21 cellular contexts compared by ENCODE assay signal in genomic region chr2:65371094-65371474, GRCh38.
DNase-seq lines count a peak whose midpoint lies in the region; ATAC-seq, FAIRE-seq and TF ChIP-seq lines count a peak whose summit lies in the region.
"Had no signal": no experiment of that assay in that cellular context is flagged by ENCODE, and none has a peak within 500 bp of the region (broad histone marks: within the 10 kb centered on the region; RNA-seq: fewer than 3 reads in every experiment).

No MANE protein-coding gene starts in this region.

- no peak for ATAC-seq in A549

- no peak for FAIRE-seq in A549 (lab: Jason Lieb, UNC)
- FAIRE-seq: endometrium had no signal

- WGBS in A549 (ENCODE audit: missing lambda C conversion rate) = 80% methylated on average over 2 of the region's 2 CpGs
- 98% methylated on average over 2 of the region's 2 CpGs; no CpG with 5 or more reads in 1 of the 2 experiments for WGBS in endodermal cell (ENCODE audit: insufficient coverage in 1 of 2, insufficient read length in 1 of 2), 2 experiments

- no peaks in the 10 kb centered on the region for H3K36me3 Mint-ChIP-seq in endodermal cell (ENCODE audit: low read depth)
- H3K36me3 Mint-ChIP-seq: mesothelial cell of epicardium had no signal

- H4K20me1 ChIP-seq in Loucy (ENCODE audit: insufficient read depth, low read length, poor library complexity, severe bottlenecking) (no peaks in the 10 kb centered on the region), osteoblast (ENCODE audit: insufficient read depth, low read length) (peaks cover 19% of the 10 kb centered on the region), MM.1S (ENCODE audit: insufficient read depth, low read length) (no peaks in the 10 kb centered on the region; the same call in 1 of the 2 replicates)

- no peak overlapping the region for H3K4me3 ChIP-seq in A549
- H3K4me3 ChIP-seq in Loucy (ENCODE audit: low read length, poor library complexity, severe bottlenecking) = peak overlapping the region; percentile 51
- no peak overlapping the region for H3K4me3 ChIP-seq in endodermal cell (ENCODE audit: low read length)
- H3K4me3 ChIP-seq in osteoblast (ENCODE audit: insufficient read depth, low read length) = no peak overlapping the region
- H3K4me3 ChIP-seq in A673 (ENCODE audit: low read depth, low read length, poor library complexity, severe bottlenecking) = no peak overlapping the region
- no peak overlapping the region for H3K4me3 ChIP-seq in MM.1S (ENCODE audit: low read length)
- H3K4me3 ChIP-seq: tibial artery had no signal

- H2AFZ ChIP-seq in Loucy (ENCODE audit: low read length) (no peak overlapping the region), osteoblast (ENCODE audit: low read length) (no peak overlapping the region), MM.1S (ENCODE audit: low read length) (no peak overlapping the region)

- H3K27ac ChIP-seq in A549 = 0 out of 6 replicates have a peak overlapping the region, but pooled peaks of 1 of the 2 experiments have one; percentile 1
- no peak overlapping the region for H3K27ac ChIP-seq in endodermal cell (ENCODE audit: low read depth, low read length)
- H3K27ac ChIP-seq in osteoblast (ENCODE audit: low read depth, low read length) = no peak overlapping the region
- H3K27ac ChIP-seq in A673 (ENCODE audit: low read depth, low read length, poor library complexity, severe bottlenecking) = no peak overlapping the region
- no peak overlapping the region for H3K27ac ChIP-seq in MM.1S (ENCODE audit: low read length)
- H3K27ac ChIP-seq: tibial artery had no signal

- CTCF ChIA-PET in A549 (lab: Yijun Ruan, JAX) = interaction anchor here (0.7 to 1.7 kb wide), 6 partner anchors 10 to 106 kb away, joined by 3 to 6 read pairs (median 3); no protein-coding TSS in a partner anchor
- CTCF ChIA-PET in A673 (lab: Charles Lee) = no interaction called here

- no peaks in the 10 kb centered on the region for H3K36me3 ChIP-seq in Loucy (ENCODE audit: insufficient read depth, low read length)
- H3K36me3 ChIP-seq in endodermal cell (ENCODE audit: control insufficient read depth, insufficient read depth, low read length) = peaks cover 13% of the 10 kb centered on the region
- no peaks in the 10 kb centered on the region for H3K36me3 ChIP-seq in osteoblast (ENCODE audit: insufficient read depth, low read length)
- no peaks in the 10 kb centered on the region for H3K36me3 ChIP-seq in A673 (ENCODE audit: insufficient read depth, low read length, poor library complexity, severe bottlenecking)
- no peaks in the 10 kb centered on the region for H3K36me3 ChIP-seq in MM.1S (replicated peaks; ENCODE audit: insufficient read depth, low read length)
- H3K36me3 ChIP-seq: tibial artery had no signal

- TF ChIP-seq POLR2A in A549 (IDR thresholded peaks at IDR 0.05; ENCODE audit: low read length) = no peak

- no peak for TF ChIP-seq RAD21 in A549 (conservative IDR thresholded peaks at IDR 0.05 in 1 of 2, IDR thresholded peaks at IDR 0.05 in 1 of 2)

- DNase-seq in A549 (ENCODE audit: low read depth in 1 of 2, low spot score in 1 of 2) (no peak), endodermal cell (no peak), osteoblast (ENCODE audit: insufficient read length, low spot score, missing footprints) (no peak), A673 (ENCODE audit: low spot score) (no peak), DMS79 (lab: John Stamatoyannopoulos, UW) (no peak), MM.1S (no peak), HuH-7 (ENCODE audit: low spot score) (no peak)
- DNase-seq: activated CD4-positive, alpha-beta T cell treated with anti-CD3 and anti-CD28 coated beads, Interleukin-2, amount 50 U/mL, for 48 hours; activated naive CD4-positive, alpha-beta T cell treated with anti-CD3 and anti-CD28 coated beads for 36 hours; activated T-cell treated with anti-CD3 and anti-CD28 coated beads for 4 hours; aorta; CD8-positive, alpha-beta memory T cell; GOT3; NCI-H1417 treated with DMSO at 0.1 percent for 48 hours; NCI-H748 treated with DMSO at 0.1 percent for 48 hours; nucleus accumbens; RPMI8226; tibial artery had no signal

- H3K9me2 ChIP-seq in Loucy (replicated peaks; ENCODE audit: low read depth, low read length) (no peaks in the 10 kb centered on the region), MM.1S (replicated peaks; ENCODE audit: insufficient read depth, low read length) (no peaks in the 10 kb centered on the region)

- H3K4me3 Mint-ChIP-seq in endodermal cell = no peak overlapping the region
- H3K4me3 Mint-ChIP-seq: activated naive CD4-positive, alpha-beta T cell treated with anti-CD3 and anti-CD28 coated beads for 36 hours; CD8-positive, alpha-beta memory T cell; mesothelial cell of epicardium had no signal

- H3K4me2 ChIP-seq in A549 (peak overlapping the region; percentile 42), Loucy (ENCODE audit: low read depth, low read length, poor library complexity, severe bottlenecking) (peak overlapping the region; percentile 81), osteoblast (ENCODE audit: insufficient read depth, low read length) (peak overlapping the region; percentile 62), MM.1S (ENCODE audit: low read depth, low read length) (no peak overlapping the region)

- H3K79me2 ChIP-seq in Loucy (ENCODE audit: insufficient read depth, low read length) = peaks cover 69% of the 10 kb centered on the region
- H3K79me2 ChIP-seq in osteoblast (ENCODE audit: insufficient read depth, low read length) = peaks cover 87% of the 10 kb centered on the region
- peaks cover 97% of the 10 kb centered on the region for H3K79me2 ChIP-seq in MM.1S (ENCODE audit: low read length)

- H3K9ac ChIP-seq in Loucy (ENCODE audit: low read depth, low read length, poor library complexity, severe bottlenecking) (peak overlapping the region; percentile 60), endodermal cell (ENCODE audit: extremely low read depth, low read length, poor library complexity, severe bottlenecking) (no peak overlapping the region), MM.1S (ENCODE audit: low read length) (no peak overlapping the region)

- no peaks in the 10 kb centered on the region for H3K27me3 ChIP-seq in Loucy (ENCODE audit: insufficient read depth, low read length, poor library complexity, severe bottlenecking)
- H3K27me3 ChIP-seq in endodermal cell (ENCODE audit: control insufficient read depth, insufficient read depth, low read length, poor library complexity, severe bottlenecking) = no peaks in the 10 kb centered on the region
- no peaks in the 10 kb centered on the region for H3K27me3 ChIP-seq in osteoblast (ENCODE audit: insufficient read depth, low read length)
- no peaks in the 10 kb centered on the region for H3K27me3 ChIP-seq in A673 (replicated peaks; ENCODE audit: insufficient read depth, low read depth, low read length, poor library complexity)
- no peaks in the 10 kb centered on the region for H3K27me3 ChIP-seq in MM.1S (replicated peaks; ENCODE audit: insufficient read depth, low read length)
- H3K27me3 ChIP-seq: tibial artery had no signal

- POLR2A ChIA-PET in A549 (lab: Yijun Ruan, JAX) = interaction anchor here (0.6 kb wide), 1 partner anchor 33 kb away, joined by 4 read pairs; no protein-coding TSS in a partner anchor
- POLR2A ChIA-PET in A673 (lab: Charles Lee; ENCODE audit: low non-redundant PET) = no interaction called here

- no TSS peak for BruUV-seq in A673 (replicated peaks; lab: Mats Ljungman, UMichigan)

- no peak for TF ChIP-seq CTCF in A549 (IDR thresholded peaks at IDR 0.05)
- no peak for TF ChIP-seq CTCF in Loucy (conservative IDR thresholded peaks at IDR 0.05; ENCODE audit: low read length)
- no peak for TF ChIP-seq CTCF in endodermal cell (conservative IDR thresholded peaks at IDR 0.05)
- TF ChIP-seq CTCF in osteoblast (IDR thresholded peaks at IDR 0.05; ENCODE audit: extremely low read depth, low read depth, low read length) = no peak
- TF ChIP-seq CTCF in A673 (conservative IDR thresholded peaks at IDR 0.05; ENCODE audit: low read depth, low read length) = no peak
- TF ChIP-seq CTCF in MM.1S (IDR thresholded peaks at IDR 0.05; ENCODE audit: low read length) = no peak

- intact Hi-C loops in A673 (cut with micrococcal nuclease; ENCODE audit: unreplicated experiment) = no loop called here

- peak overlapping the region; percentile 15 for H3K27ac Mint-ChIP-seq in endodermal cell
- H3K27ac Mint-ChIP-seq: activated naive CD4-positive, alpha-beta T cell treated with anti-CD3 and anti-CD28 coated beads for 36 hours had no signal

- H3K9me3 Mint-ChIP-seq in endodermal cell = no peaks in the 10 kb centered on the region
- H3K9me3 Mint-ChIP-seq: activated naive CD4-positive, alpha-beta T cell treated with anti-CD3 and anti-CD28 coated beads for 36 hours; CD8-positive, alpha-beta memory T cell; mesothelial cell of epicardium had no signal

- H3K27me3 Mint-ChIP-seq in endodermal cell (ENCODE audit: insufficient read depth) = no peaks in the 10 kb centered on the region

- H3K4me1 Mint-ChIP-seq in endodermal cell = peaks cover 86% of the 10 kb centered on the region

- no peaks in the 10 kb centered on the region for H3K9me3 ChIP-seq in A549
- no peaks in the 10 kb centered on the region for H3K9me3 ChIP-seq in Loucy (ENCODE audit: insufficient read depth, low read depth, low read length)
- no peaks in the 10 kb centered on the region for H3K9me3 ChIP-seq in endodermal cell (ENCODE audit: control insufficient read depth, low read length)
- H3K9me3 ChIP-seq in osteoblast (ENCODE audit: low read depth, low read length) = no peaks in the 10 kb centered on the region
- no peaks in the 10 kb centered on the region for H3K9me3 ChIP-seq in A673 (ENCODE audit: low read depth, low read length, poor library complexity, severe bottlenecking)
- H3K9me3 ChIP-seq in MM.1S (replicated peaks; ENCODE audit: insufficient read depth, low read length) = no peaks in the 10 kb centered on the region
- H3K9me3 ChIP-seq: tibial artery had no signal

- no peaks in the 10 kb centered on the region; the same call in 1 of the 2 replicates for H3F3A ChIP-seq in Loucy (ENCODE audit: low read depth)
- H3F3A ChIP-seq in MM.1S (ENCODE audit: insufficient read depth, low read length) = peaks cover 7% of the 10 kb centered on the region

- H3K4me1 ChIP-seq in A549 = peaks cover 78% of the 10 kb centered on the region
- peaks cover 90% of the 10 kb centered on the region for H3K4me1 ChIP-seq in Loucy (ENCODE audit: insufficient read depth, low read length, poor library complexity, severe bottlenecking)
- peaks cover 48% of the 10 kb centered on the region for H3K4me1 ChIP-seq in endodermal cell (ENCODE audit: control insufficient read depth, insufficient read depth, low read length)
- H3K4me1 ChIP-seq in osteoblast (ENCODE audit: insufficient read depth, low read length) = peaks cover 44% of the 10 kb centered on the region
- peaks cover 49% of the 10 kb centered on the region for H3K4me1 ChIP-seq in A673 (ENCODE audit: insufficient read depth, low read length, poor library complexity, severe bottlenecking)
- H3K4me1 ChIP-seq in MM.1S (ENCODE audit: low read length) = peaks cover 60% of the 10 kb centered on the region

- TF ChIP-seq EP300 in A549 (IDR thresholded peaks at IDR 0.05) = no peak

TF ChIP-seq in A549, 52 proteins besides CTCF, POLR2A, EP300 and RAD21 (continues in another document):
- no peak for TF ChIP-seq KDM5A (IDR thresholded peaks at IDR 0.05)
- TF ChIP-seq HOXB5 (CRISPR knock-in tag; IDR thresholded peaks at IDR 0.05) = no peak
- TF ChIP-seq JUN (IDR thresholded peaks at IDR 0.05) = no peak
